ENCODE assay signal across 23 cellular contexts in genomic region chr13:94703271-94703670, GRCh38. TPM values are rescaled to one million over a fixed set of nuclear protein-coding genes. Genes with fewer than 3 reads are reported as not detected.
DNase-seq lines count a peak whose midpoint lies in the region; ATAC-seq and TF ChIP-seq lines count a peak whose summit lies in the region.
"Had no signal": no experiment of that assay in that cellular context is flagged by ENCODE, and none has a peak within 500 bp of the region (broad histone marks: within the 10 kb centered on the region; RNA-seq: fewer than 3 reads in every experiment).

No MANE protein-coding gene starts in this region.

- BruUV-seq in MCF 10A (replicated peaks; lab: Mats Ljungman, UMichigan), result no TSS peak

- H3K9me3 Mint-ChIP-seq in activated naive CD4-positive, alpha-beta T cell treated with anti-CD3 and anti-CD28 coated beads, Interleukin-2, amount 10 ng/mL, durations not matched to agents 7 days and 5 days, result no peaks in the 10 kb centered on the region
- peaks cover 4% of the 10 kb centered on the region for H3K9me3 Mint-ChIP-seq in activated naive CD8-positive, alpha-beta T cell treated with anti-CD3 and anti-CD28 coated beads, Interleukin-2, amount 10 ng/mL, durations not matched to agents 7 days and 5 days
- H3K9me3 Mint-ChIP-seq in stimulated activated naive B cell treated with anti-CD40 and anti-IgM and Interleukin-4, amounts not matched to agents 10 μg/mL and 1 μg/mL and 100 μg/mL, for 72 hours, result peaks cover 3 to 8% of the 10 kb centered on the region in 2 donors
- H3K9me3 Mint-ChIP-seq in MCF 10A (ENCODE audit: unreplicated experiment), result peaks cover 8% of the 10 kb centered on the region
- H3K9me3 Mint-ChIP-seq: activated T-cell treated with anti-CD3 and anti-CD28 coated beads, Interleukin-2, amount 50 U/mL, for 4 hours had no signal

- no peak for DNase-seq in activated naive CD4-positive, alpha-beta T cell treated with anti-CD3 and anti-CD28 coated beads, Interleukin-2, amount 10 ng/mL, durations not matched to agents 7 days and 5 days
- no peak for DNase-seq in activated naive CD4-positive, alpha-beta T cell (lab: John Stamatoyannopoulos, UW)
- DNase-seq in activated naive CD8-positive, alpha-beta T cell treated with anti-CD3 and anti-CD28 coated beads, Interleukin-2, amount 10 ng/mL, durations not matched to agents 7 days and 5 days, result no peak
- DNase-seq in stimulated activated naive B cell treated with anti-CD40 and anti-IgM and Interleukin-4, amounts not matched to agents 10 μg/mL and 1 μg/mL and 100 μg/mL, for 72 hours, result no peak
- no peak for DNase-seq in RPMI8226
- DNase-seq in MCF 10A (ENCODE audit: unreplicated experiment), result no peak
- DNase-seq: activated CD4-positive, alpha-beta T cell treated with anti-CD3 and anti-CD28 coated beads, Interleukin-2, amount 50 U/mL, for 4 hours; activated T-cell treated with anti-CD3 and anti-CD28 coated beads, Interleukin-2, amount 50 U/mL, for 4 hours; amniotic stem cell; CD4-positive, CD25-positive, alpha-beta regulatory T cell; DMS153; lower lobe of right lung; NCI-H1105 treated with DMSO at 0.1 percent for 48 hours; NCI-H2081 treated with DMSO at 0.1 percent for 48 hours; ovary; sigmoid colon had no signal

- TF ChIP-seq CTCF in MCF 10A (IDR thresholded peaks at IDR 0.05; ENCODE audit: unreplicated experiment), result no peak

- H3K4me3 ChIP-seq in iPS-18c (ENCODE audit: insufficient read depth, low read depth, low read length), result peak overlapping the region; percentile 62
- H3K4me3 ChIP-seq: lower lobe of right lung, ovary, sigmoid colon, thoracic aorta had no signal

- intact Hi-C loops in MCF 10A (cut with micrococcal nuclease), result no loop called here

- POLR2A ChIA-PET in activated naive CD8-positive, alpha-beta T cell treated with anti-CD3 and anti-CD28 coated beads, Interleukin-2, amount 10 ng/mL, durations not matched to agents 7 days and 5 days (lab: Charles Lee), result no interaction called here
- POLR2A ChIA-PET in MCF 10A (lab: Yijun Ruan, JAX), result no interaction called here

- H3K4me1 Mint-ChIP-seq in activated naive CD4-positive, alpha-beta T cell treated with anti-CD3 and anti-CD28 coated beads, Interleukin-2, amount 10 ng/mL, durations not matched to agents 7 days and 5 days, result peaks cover 7% of the 10 kb centered on the region
- H3K4me1 Mint-ChIP-seq in activated naive CD8-positive, alpha-beta T cell treated with anti-CD3 and anti-CD28 coated beads, Interleukin-2, amount 10 ng/mL, durations not matched to agents 7 days and 5 days, result peaks cover 6% of the 10 kb centered on the region
- H3K4me1 Mint-ChIP-seq in stimulated activated naive B cell treated with anti-CD40 and anti-IgM and Interleukin-4, amounts not matched to agents 10 μg/mL and 1 μg/mL and 100 μg/mL, for 72 hours, result peaks cover 9 to 10% of the 10 kb centered on the region in 2 donors
- peaks cover 6% of the 10 kb centered on the region for H3K4me1 Mint-ChIP-seq in MCF 10A (ENCODE audit: insufficient read depth, unreplicated experiment)

- peaks cover 100% of the 10 kb centered on the region for H3K27me3 Mint-ChIP-seq in activated naive CD4-positive, alpha-beta T cell treated with anti-CD3 and anti-CD28 coated beads, Interleukin-2, amount 10 ng/mL, durations not matched to agents 7 days and 5 days
- H3K27me3 Mint-ChIP-seq in activated naive CD8-positive, alpha-beta T cell treated with anti-CD3 and anti-CD28 coated beads, Interleukin-2, amount 10 ng/mL, durations not matched to agents 7 days and 5 days, result peaks cover 98% of the 10 kb centered on the region
- H3K27me3 Mint-ChIP-seq in stimulated activated naive B cell treated with anti-CD40 and anti-IgM and Interleukin-4, amounts not matched to agents 10 μg/mL and 1 μg/mL and 100 μg/mL, for 72 hours, result peaks cover 85 to 98% of the 10 kb centered on the region in 2 donors
- peaks cover 30% of the 10 kb centered on the region for H3K27me3 Mint-ChIP-seq in MCF 10A (ENCODE audit: insufficient read depth, unreplicated experiment)

- no peak for ATAC-seq in activated naive CD8-positive, alpha-beta T cell treated with anti-CD3 and anti-CD28 coated beads, Interleukin-2, amount 10 ng/mL, durations not matched to agents 7 days and 5 days (ENCODE audit: low read depth)
- no peak for ATAC-seq in stimulated activated naive B cell treated with anti-CD40 and anti-IgM and Interleukin-4, amounts not matched to agents 10 μg/mL and 1 μg/mL and 100 μg/mL, for 72 hours (replicated peaks)
- no peak for ATAC-seq in HG03378 (IDR thresholded peaks at IDR 0.05; ENCODE audit: unreplicated experiment)
- ATAC-seq: esophagus mucosa; lower lobe of right lung; stimulated activated effector memory CD8-positive, alpha-beta T cell treated with anti-CD3 and anti-CD28 coated beads, Interleukin-12 subunit alpha, Interleukin-12 subunit beta, amount 100 ng/mL, for 72 hours had no signal

- H3K9me3 ChIP-seq in iPS-18c (ENCODE audit: control insufficient read depth, insufficient read depth, low read length), result peaks cover 7% of the 10 kb centered on the region
- H3K9me3 ChIP-seq: lower lobe of right lung, ovary, thoracic aorta had no signal

- CTCF ChIA-PET in activated naive CD4-positive, alpha-beta T cell treated with anti-CD3 and anti-CD28 coated beads, Interleukin-2, amount 10 ng/mL, durations not matched to agents 7 days and 5 days (lab: Charles Lee), result no interaction called here
- CTCF ChIA-PET in MCF 10A (lab: Yijun Ruan, JAX), result no interaction called here

- peak overlapping the region; percentile 14 for H3K27ac Mint-ChIP-seq in activated naive CD4-positive, alpha-beta T cell treated with anti-CD3 and anti-CD28 coated beads, Interleukin-2, amount 10 ng/mL, durations not matched to agents 7 days and 5 days
- peak overlapping the region; percentile 55 for H3K27ac Mint-ChIP-seq in activated naive CD8-positive, alpha-beta T cell treated with anti-CD3 and anti-CD28 coated beads, Interleukin-2, amount 10 ng/mL, durations not matched to agents 7 days and 5 days
- H3K27ac Mint-ChIP-seq in stimulated activated naive B cell treated with anti-CD40 and anti-IgM and Interleukin-4, amounts not matched to agents 10 μg/mL and 1 μg/mL and 100 μg/mL, for 72 hours, result peak overlapping the region; percentile 68
- H3K27ac Mint-ChIP-seq in MCF 10A (ENCODE audit: low read depth, unreplicated experiment), result no peak overlapping the region
- H3K27ac Mint-ChIP-seq: CD4-positive, CD25-positive, alpha-beta regulatory T cell; stimulated activated effector memory CD8-positive, alpha-beta T cell treated with anti-CD3 and anti-CD28 coated beads, Interleukin-12 subunit alpha, Interleukin-12 subunit beta, amount 100 ng/mL, for 72 hours had no signal

- peaks cover 4% of the 10 kb centered on the region for H3K36me3 Mint-ChIP-seq in activated naive CD4-positive, alpha-beta T cell treated with anti-CD3 and anti-CD28 coated beads, Interleukin-2, amount 10 ng/mL, durations not matched to agents 7 days and 5 days
- peaks cover 3% of the 10 kb centered on the region for H3K36me3 Mint-ChIP-seq in activated naive CD8-positive, alpha-beta T cell treated with anti-CD3 and anti-CD28 coated beads, Interleukin-2, amount 10 ng/mL, durations not matched to agents 7 days and 5 days
- peaks cover 7 to 10% of the 10 kb centered on the region in 2 donors for H3K36me3 Mint-ChIP-seq in stimulated activated naive B cell treated with anti-CD40 and anti-IgM and Interleukin-4, amounts not matched to agents 10 μg/mL and 1 μg/mL and 100 μg/mL, for 72 hours
- no peaks in the 10 kb centered on the region for H3K36me3 Mint-ChIP-seq in MCF 10A (ENCODE audit: insufficient read depth, unreplicated experiment)

- no peak overlapping the region for H3K4me3 Mint-ChIP-seq in activated naive CD4-positive, alpha-beta T cell treated with anti-CD3 and anti-CD28 coated beads, Interleukin-2, amount 10 ng/mL, durations not matched to agents 7 days and 5 days
- no peak overlapping the region for H3K4me3 Mint-ChIP-seq in activated naive CD8-positive, alpha-beta T cell treated with anti-CD3 and anti-CD28 coated beads, Interleukin-2, amount 10 ng/mL, durations not matched to agents 7 days and 5 days
- H3K4me3 Mint-ChIP-seq in stimulated activated naive B cell treated with anti-CD40 and anti-IgM and Interleukin-4, amounts not matched to agents 10 μg/mL and 1 μg/mL and 100 μg/mL, for 72 hours, result peak overlapping the region in 1 of 2 donors; percentile 27
- H3K4me3 Mint-ChIP-seq in MCF 10A (ENCODE audit: unreplicated experiment), result no peak overlapping the region
- H3K4me3 Mint-ChIP-seq: activated T-cell treated with anti-CD3 and anti-CD28 coated beads, Interleukin-2, amount 50 U/mL, for 4 hours; CD4-positive, CD25-positive, alpha-beta regulatory T cell; stimulated activated effector memory CD8-positive, alpha-beta T cell treated with anti-CD3 and anti-CD28 coated beads, Interleukin-12 subunit alpha, Interleukin-12 subunit beta, amount 100 ng/mL, for 72 hours had no signal

RNA-seq across cellular contexts. Expression of gene SOX21, which starts 9.1 kb away (rescaled TPM):
- total RNA-seq in activated naive CD8-positive, alpha-beta T cell treated with anti-CD3 and anti-CD28 coated beads, Interleukin-2, amount 10 ng/mL, durations not matched to agents 7 days and 5 days, result not detected
- total RNA-seq in MCF 10A (2022), result not detected in 2 replicates
- total RNA-seq: activated T-cell treated with anti-CD3 and anti-CD28 coated beads, Interleukin-2, amount 50 U/mL, for 4 hours; CD4-positive, CD25-positive, alpha-beta regulatory T cell; NCI-H460; ovary; RPMI7951; sigmoid colon had no signal
